In the genomic region with DNA sequence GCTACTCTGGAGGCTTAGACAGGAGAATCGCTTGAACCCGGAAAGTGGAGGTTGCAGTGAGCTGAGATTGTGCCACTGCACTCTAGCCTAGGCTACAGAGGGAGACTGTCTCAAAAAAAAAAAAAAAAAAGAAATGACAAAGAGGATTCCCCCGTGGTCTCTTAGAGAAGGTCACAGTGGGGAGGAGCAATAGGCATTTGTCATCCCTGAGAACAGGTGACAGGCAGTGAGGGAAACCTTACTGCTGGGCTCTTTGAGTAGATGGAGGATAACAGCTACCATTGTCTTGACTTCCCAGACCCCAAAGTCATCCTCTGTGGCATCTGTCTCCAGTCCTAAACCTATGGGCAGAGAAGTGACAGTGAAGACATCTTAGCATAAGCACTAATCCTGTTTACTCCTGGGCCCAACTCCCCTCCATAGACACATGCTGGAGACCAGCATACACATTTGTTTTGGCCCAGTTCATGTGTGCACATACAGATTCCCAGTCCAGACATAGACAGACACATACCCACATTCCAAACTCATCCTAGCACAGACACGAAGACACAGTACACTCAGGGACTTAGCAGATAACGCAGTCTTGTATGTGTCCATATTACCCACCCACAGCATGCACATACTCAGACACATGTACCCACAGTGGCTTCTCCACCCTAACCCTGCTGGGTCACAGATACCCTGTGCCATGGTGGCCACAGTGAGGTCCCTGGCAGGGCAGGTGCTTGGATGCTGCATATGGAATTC, we compare ENCODE assay signal across 1 cellular context.
TF ChIP-seq lines count a peak whose summit lies in the region.

No MANE protein-coding gene starts in this region.

TF ChIP-seq in GM23338, 12 proteins besides CTCF, POLR2A, EP300 and RAD21 (continued from another document):
- no peak for TF ChIP-seq EZH2phosphoT487 (IDR thresholded peaks at IDR 0.05; ENCODE audit: unreplicated experiment)
